16 cellular contexts compared by ENCODE assay signal in genomic region chr5:100566382-100567141, GRCh38. TPM values are rescaled to one million over a fixed set of nuclear protein-coding genes. Genes with fewer than 3 reads are reported as not detected.
A peak's percentile ranks its signal among the peaks of the same experiment; 100 is the strongest.
DNase-seq lines count a peak whose midpoint lies in the region; ATAC-seq, FAIRE-seq and TF ChIP-seq lines count a peak whose summit lies in the region.
"Had no signal": no experiment of that assay in that cellular context is flagged by ENCODE, and none has a peak within 500 bp of the region (broad histone marks: within the 10 kb centered on the region; RNA-seq: fewer than 3 reads in every experiment).

No MANE protein-coding gene starts in this region.

- no peak overlapping the region for H3K27ac Mint-ChIP-seq in activated CD4-positive, alpha-beta memory T cell treated with anti-CD3 and anti-CD28 coated beads, Interleukin-2, amount 10 ng/mL, durations not matched to agents 7 days and 5 days
- H3K27ac Mint-ChIP-seq in stimulated activated naive CD8-positive, alpha-beta T cell treated with anti-CD3 and anti-CD28 coated beads, Interleukin-15, amount 100 ng/mL, for 72 hours = no peak overlapping the region

- CTCF ChIA-PET in activated CD4-positive, alpha-beta memory T cell treated with anti-CD3 and anti-CD28 coated beads, Interleukin-2, amount 10 ng/mL, durations not matched to agents 7 days and 5 days (lab: Charles Lee) = no interaction called here

- TF ChIP-seq POLR2A in GM12891 (IDR thresholded peaks at IDR 0.05; ENCODE audit: low read depth, low read length) = no peak

- no peak for DNase-seq in activated T-cell treated with anti-CD3 and anti-CD28 coated beads, Interleukin-2, amount 50 U/mL, for 4 hours
- no peak for DNase-seq in activated T-cell treated with anti-CD3 and anti-CD28 coated beads for 4 hours
- DNase-seq in GM12891 (ENCODE audit: insufficient read length, low spot score) = no peak
- DNase-seq in activated CD4-positive, alpha-beta memory T cell treated with anti-CD3 and anti-CD28 coated beads, Interleukin-2, amount 10 ng/mL, durations not matched to agents 7 days and 5 days = no peak
- DNase-seq in stimulated activated naive CD8-positive, alpha-beta T cell treated with anti-CD3 and anti-CD28 coated beads, Interleukin-15, amount 100 ng/mL, for 72 hours = no peak
- DNase-seq in occipital lobe (lab: John Stamatoyannopoulos, UW) = no peak
- no peak for DNase-seq in SHP77 treated with DMSO at 0.1 percent for 48 hours (lab: John Stamatoyannopoulos, UW)
- DNase-seq: AML-193, DMS 273 treated with DMSO at 0.1 percent for 48 hours, H7, NCI-H1436, NCI-H2029 treated with DMSO at 0.1 percent for 48 hours, NCI-H510A treated with DMSO at 0.1 percent for 48 hours, Peyer's patch, Right ventricle myocardium superior had no signal

- ATAC-seq in activated T-cell treated with anti-CD3 and anti-CD28 coated beads, Interleukin-2, amount 50 U/mL, for 4 hours = peak; percentile 27 to 63
- peak; percentile 54 for ATAC-seq in stimulated activated naive CD8-positive, alpha-beta T cell treated with anti-CD3 and anti-CD28 coated beads, Interleukin-15, amount 100 ng/mL, for 72 hours
- ATAC-seq: K562 had no signal

- peaks cover 9% of the 10 kb centered on the region for H3K4me1 Mint-ChIP-seq in activated T-cell treated with anti-CD3 and anti-CD28 coated beads, Interleukin-2, amount 50 U/mL, for 4 hours (ENCODE audit: low read depth)
- peaks cover 7% of the 10 kb centered on the region for H3K4me1 Mint-ChIP-seq in activated CD4-positive, alpha-beta memory T cell treated with anti-CD3 and anti-CD28 coated beads, Interleukin-2, amount 10 ng/mL, durations not matched to agents 7 days and 5 days
- H3K4me1 Mint-ChIP-seq in stimulated activated naive CD8-positive, alpha-beta T cell treated with anti-CD3 and anti-CD28 coated beads, Interleukin-15, amount 100 ng/mL, for 72 hours = no peaks in the 10 kb centered on the region

- H3K9me3 Mint-ChIP-seq in activated T-cell treated with anti-CD3 and anti-CD28 coated beads, Interleukin-2, amount 50 U/mL, for 4 hours = no peaks in the 10 kb centered on the region
- no peaks in the 10 kb centered on the region for H3K9me3 Mint-ChIP-seq in activated CD4-positive, alpha-beta memory T cell treated with anti-CD3 and anti-CD28 coated beads, Interleukin-2, amount 10 ng/mL, durations not matched to agents 7 days and 5 days
- H3K9me3 Mint-ChIP-seq in stimulated activated naive CD8-positive, alpha-beta T cell treated with anti-CD3 and anti-CD28 coated beads, Interleukin-15, amount 100 ng/mL, for 72 hours = no peaks in the 10 kb centered on the region

- peak overlapping the region; percentile 66 for H3K4me3 Mint-ChIP-seq in activated T-cell treated with anti-CD3 and anti-CD28 coated beads, Interleukin-2, amount 50 U/mL, for 4 hours
- H3K4me3 Mint-ChIP-seq in activated CD4-positive, alpha-beta memory T cell treated with anti-CD3 and anti-CD28 coated beads, Interleukin-2, amount 10 ng/mL, durations not matched to agents 7 days and 5 days = peak overlapping the region; percentile 64
- no peak overlapping the region for H3K4me3 Mint-ChIP-seq in stimulated activated naive CD8-positive, alpha-beta T cell treated with anti-CD3 and anti-CD28 coated beads, Interleukin-15, amount 100 ng/mL, for 72 hours

- POLR2A ChIA-PET in activated CD4-positive, alpha-beta memory T cell treated with anti-CD3 and anti-CD28 coated beads, Interleukin-2, amount 10 ng/mL, durations not matched to agents 7 days and 5 days (lab: Charles Lee) = no interaction called here

- FAIRE-seq in GM12891 (lab: Jason Lieb, UNC) = peak; percentile 28
- FAIRE-seq: K562 had no signal

- peaks cover 36% of the 10 kb centered on the region for H3K36me3 Mint-ChIP-seq in activated T-cell treated with anti-CD3 and anti-CD28 coated beads, Interleukin-2, amount 50 U/mL, for 4 hours (ENCODE audit: insufficient read depth)
- peaks cover 5% of the 10 kb centered on the region for H3K36me3 Mint-ChIP-seq in activated CD4-positive, alpha-beta memory T cell treated with anti-CD3 and anti-CD28 coated beads, Interleukin-2, amount 10 ng/mL, durations not matched to agents 7 days and 5 days (ENCODE audit: low read depth)

- no peaks in the 10 kb centered on the region for H3K27me3 Mint-ChIP-seq in activated T-cell treated with anti-CD3 and anti-CD28 coated beads, Interleukin-2, amount 50 U/mL, for 4 hours (ENCODE audit: low read depth)
- H3K27me3 Mint-ChIP-seq in activated CD4-positive, alpha-beta memory T cell treated with anti-CD3 and anti-CD28 coated beads, Interleukin-2, amount 10 ng/mL, durations not matched to agents 7 days and 5 days = no peaks in the 10 kb centered on the region
- no peaks in the 10 kb centered on the region for H3K27me3 Mint-ChIP-seq in stimulated activated naive CD8-positive, alpha-beta T cell treated with anti-CD3 and anti-CD28 coated beads, Interleukin-15, amount 100 ng/mL, for 72 hours

TF ChIP-seq in GM12891, 5 proteins besides CTCF, POLR2A, EP300 and RAD21:
- no peak for TF ChIP-seq PAX5 (IDR thresholded peaks at IDR 0.05; ENCODE audit: insufficient read depth, low read length, severe bottlenecking)
- no peak for TF ChIP-seq POU2F2 (IDR thresholded peaks at IDR 0.05; ENCODE audit: low read depth, low read length)
- TF ChIP-seq TAF1 (IDR thresholded peaks at IDR 0.05; ENCODE audit: low read depth, low read length) = no peak
- TF ChIP-seq POLR2AphosphoS5 (IDR thresholded peaks at IDR 0.05; ENCODE audit: low read depth, low read length) = no peak
- no peak for TF ChIP-seq SPI1 (IDR thresholded peaks at IDR 0.05; ENCODE audit: low read depth, low read length)

RNA-seq across cellular contexts. Expression of gene FAM174A, which starts 31.4 kb away (rescaled TPM):
- 10 to 100 TPM; 10.4 to 12.0 (median 11.3) TPM for total RNA-seq in activated T-cell treated with anti-CD3 and anti-CD28 coated beads, Interleukin-2, amount 50 U/mL, for 4 hours
- polyA plus RNA-seq in GM12891 (2012; ENCODE audit: low read depth, missing spikeins) = 5.7 TPM
- total RNA-seq in activated CD4-positive, alpha-beta memory T cell treated with anti-CD3 and anti-CD28 coated beads, Interleukin-2, amount 10 ng/mL, durations not matched to agents 7 days and 5 days = 1 to 10 TPM; 6.0 to 6.8 TPM
- 24.5 TPM for total RNA-seq in occipital lobe

Comparison
In these comparisons a context has a peak if more than half of its experiments do, and no peak if none do; other contexts are left out.
1. H3K4me3 Mint-ChIP-seq: peak in activated T-cell treated with anti-CD3 and anti-CD28 coated beads, Interleukin-2, amount 50 U/mL, for 4 hours (single experiment) and activated CD4-positive, alpha-beta memory T cell treated with anti-CD3 and anti-CD28 coated beads, Interleukin-2, amount 10 ng/mL, durations not matched to agents 7 days and 5 days (single experiment); none in stimulated activated naive CD8-positive, alpha-beta T cell treated with anti-CD3 and anti-CD28 coated beads, Interleukin-15, amount 100 ng/mL, for 72 hours (0 of 2).